22 cellular contexts compared by ENCODE assay signal in genomic region chr2:72962911-72963310, GRCh38. TPM values are rescaled to one million over a fixed set of nuclear protein-coding genes. Genes with fewer than 3 reads are reported as not detected.
"Had no signal": no experiment of that assay in that cellular context is flagged by ENCODE, and none has a peak within 500 bp of the region (broad histone marks: within the 10 kb centered on the region; RNA-seq: fewer than 3 reads in every experiment).

No MANE protein-coding gene starts in this region.

- H3K27me3 ChIP-seq: neutrophil, testis, upper lobe of left lung had no signal

- H3K36me3 Mint-ChIP-seq: activated CD4-positive, alpha-beta memory T cell treated with anti-CD3 and anti-CD28 coated beads for 36 hours had no signal

- ATAC-seq: sciatic nerve; stimulated activated memory B cell treated with anti-CD40 and anti-IgM and Interleukin-4, amounts not matched to agents 10 μg/mL and 1 μg/mL and 100 μg/mL, for 72 hours had no signal

- H3K9me3 Mint-ChIP-seq: activated B cell treated with CpG ODN at 0.5 μM for 24 hours; activated CD4-positive, alpha-beta memory T cell treated with anti-CD3 and anti-CD28 coated beads for 36 hours; activated T-helper 2 cell treated with anti-CD3 and anti-CD28 coated beads, Interferon-gamma antibody, Interleukin-2, Interleukin-4, amounts not matched to agents 10 μg/mL and 5 μg/mL and 100 μg/mL, durations not matched to agents 14 hours and 24 hours and 36 hours; central memory CD8-positive, alpha-beta T cell; stimulated activated memory B cell treated with anti-CD40 and anti-IgM and Interleukin-4, amounts not matched to agents 10 μg/mL and 1 μg/mL and 100 μg/mL, for 72 hours; T-helper 2 cell treated with Interferon-gamma antibody and Interleukin-4, amounts not matched to agents 5 μg/mL and 100 μg/mL, for 36 hours had no signal

- H3K4me3 ChIP-seq: coronary artery, lung, smooth muscle cell, testis, upper lobe of left lung had no signal

- H3K27me3 Mint-ChIP-seq: activated B cell treated with CpG ODN at 0.5 μM for 24 hours; activated CD4-positive, alpha-beta memory T cell treated with anti-CD3 and anti-CD28 coated beads for 36 hours; central memory CD8-positive, alpha-beta T cell; stimulated activated memory B cell treated with anti-CD40 and anti-IgM and Interleukin-4, amounts not matched to agents 10 μg/mL and 1 μg/mL and 100 μg/mL, for 72 hours had no signal

- H3K4me1 ChIP-seq: upper lobe of left lung had no signal

- DNase-seq: activated B cell treated with CpG ODN at 0.5 μM for 24 hours; activated CD4-positive, alpha-beta memory T cell treated with anti-CD3 and anti-CD28 coated beads for 36 hours; activated CD4-positive, alpha-beta T cell treated with anti-CD3 and anti-CD28 coated beads for 4 hours; activated naive CD4-positive, alpha-beta T cell treated with Interleukin-2 at 50 U/mL for 16 hours; activated T-cell treated with anti-CD3 and anti-CD28 coated beads, Interleukin-2, amount 50 U/mL, for 1 hour; anterior cingulate cortex; head of caudate nucleus; stimulated activated CD4-positive, alpha-beta T cell treated with anti-CD3 and anti-CD28 coated beads, Interleukin-4, amount 100 ng/mL, for 24 hours; upper lobe of left lung had no signal

- H3K4me3 Mint-ChIP-seq: activated B cell treated with CpG ODN at 0.5 μM for 24 hours; activated CD4-positive, alpha-beta memory T cell treated with anti-CD3 and anti-CD28 coated beads for 36 hours; central memory CD8-positive, alpha-beta T cell; stimulated activated memory B cell treated with anti-CD40 and anti-IgM and Interleukin-4, amounts not matched to agents 10 μg/mL and 1 μg/mL and 100 μg/mL, for 72 hours; T-helper 2 cell treated with Interferon-gamma antibody and Interleukin-4, amounts not matched to agents 5 μg/mL and 100 μg/mL, for 36 hours had no signal

- H3K4me1 Mint-ChIP-seq: activated B cell treated with CpG ODN at 0.5 μM for 24 hours; stimulated activated memory B cell treated with anti-CD40 and anti-IgM and Interleukin-4, amounts not matched to agents 10 μg/mL and 1 μg/mL and 100 μg/mL, for 72 hours had no signal

- H3K4me2 ChIP-seq: smooth muscle cell had no signal

- H3K27ac Mint-ChIP-seq: activated B cell treated with CpG ODN at 0.5 μM for 24 hours; activated CD4-positive, alpha-beta memory T cell treated with anti-CD3 and anti-CD28 coated beads for 36 hours; activated T-helper 2 cell treated with anti-CD3 and anti-CD28 coated beads, Interferon-gamma antibody, Interleukin-2, Interleukin-4, amounts not matched to agents 10 μg/mL and 5 μg/mL and 100 μg/mL, durations not matched to agents 14 hours and 24 hours and 36 hours; stimulated activated memory B cell treated with anti-CD40 and anti-IgM and Interleukin-4, amounts not matched to agents 10 μg/mL and 1 μg/mL and 100 μg/mL, for 72 hours; T-helper 2 cell treated with Interferon-gamma antibody and Interleukin-4, amounts not matched to agents 5 μg/mL and 100 μg/mL, for 36 hours had no signal

- H3K9me3 ChIP-seq: neutrophil, testis, upper lobe of left lung had no signal

- H3K27ac ChIP-seq: coronary artery, neutrophil, testis, upper lobe of left lung had no signal

- FAIRE-seq: frontal cortex, islet of Langerhans, TTC549 had no signal

RNA-seq across cellular contexts. Expression of gene EMX1, which starts 45.6 kb away (rescaled TPM):
- total RNA-seq: activated CD4-positive, alpha-beta memory T cell treated with anti-CD3 and anti-CD28 coated beads for 36 hours; activated T-helper 2 cell treated with anti-CD3 and anti-CD28 coated beads, Interferon-gamma antibody, Interleukin-2, Interleukin-4, amounts not matched to agents 10 μg/mL and 5 μg/mL and 100 μg/mL, durations not matched to agents 14 hours and 24 hours and 36 hours; sciatic nerve; smooth muscle cell; upper lobe of left lung had no signal
- polyA plus RNA-seq: smooth muscle cell had no signal
